29 cellular contexts compared by ENCODE assay signal in genomic region chr3:37293646-37294045, GRCh38.
"Had no signal": no experiment of that assay in that cellular context is flagged by ENCODE, and none has a peak within 500 bp of the region (broad histone marks: within the 10 kb centered on the region; RNA-seq: fewer than 3 reads in every experiment).

No MANE protein-coding gene starts in this region.

- H3K27ac ChIP-seq: ascending aorta, body of pancreas, breast epithelium, SJCRH30, SK-N-MC had no signal

- DNase-seq: activated CD4-positive, alpha-beta memory T cell treated with anti-CD3 and anti-CD28 coated beads, Interleukin-2, amount 10 ng/mL, durations not matched to agents 7 days and 5 days; activated CD4-positive, alpha-beta T cell treated with anti-CD3 and anti-CD28 coated beads for 1 hour; activated CD4-positive, alpha-beta T cell treated with anti-CD3 and anti-CD28 coated beads for 48 hours; activated CD4-positive, CD25-positive, alpha-beta regulatory T cell; activated CD8-positive, alpha-beta memory T cell treated with anti-CD3 and anti-CD28 coated beads for 24 hours; activated CD8-positive, alpha-beta memory T cell treated with anti-CD3 and anti-CD28 coated beads, Interleukin-2, amount 10 ng/mL, durations not matched to agents 7 days and 5 days; activated CD8-positive, alpha-beta memory T cell treated with anti-CD3 and anti-CD28 coated beads, Interleukin-2, amount 50 U/mL, for 48 hours; activated effector memory CD4-positive, alpha-beta T cell treated with anti-CD3 and anti-CD28 coated beads, Interleukin-2, amount 50 U/mL, for 16 hours; activated naive CD4-positive, alpha-beta T cell; activated naive CD4-positive, alpha-beta T cell treated with anti-CD3 and anti-CD28 coated beads, Interleukin-2, amount 50 U/mL, for 16 hours; activated naive CD8-positive, alpha-beta T cell treated with anti-CD3 and anti-CD28 coated beads for 36 hours; activated T-cell treated with anti-CD3 and anti-CD28 coated beads, Interleukin-2, amount 50 U/mL, for 48 hours; amygdala; body of pancreas; NCI-H1105 treated with DMSO at 0.1 percent for 48 hours; NCI-H1436 treated with DMSO at 0.1 percent for 48 hours; NCI-H1694 treated with DMSO at 0.1 percent for 48 hours; NCI-H2029 treated with DMSO at 0.1 percent for 48 hours; NCI-H2107; NCI-H2171; NCI-H510A; SHP77; SJCRH30 had no signal

- H3K4me1 ChIP-seq: ascending aorta, body of pancreas, breast epithelium had no signal

- H3K27me3 ChIP-seq: ascending aorta, body of pancreas, breast epithelium, SJCRH30 had no signal

- ATAC-seq: activated CD8-positive, alpha-beta memory T cell treated with anti-CD3 and anti-CD28 coated beads, Interleukin-2, amount 10 ng/mL, durations not matched to agents 7 days and 5 days; activated T-helper 17 cell treated with anti-CD3 and anti-CD28 coated beads, Interleukin-2, amount 50 U/mL, for 72 hours; body of pancreas; Panc1 had no signal

- FAIRE-seq: TTC549 had no signal

- H3K9me3 ChIP-seq: ascending aorta, body of pancreas, breast epithelium, SJCRH30 had no signal

- H3K4me3 ChIP-seq: ascending aorta, body of pancreas, breast epithelium, SJCRH30, SK-N-MC had no signal
